ENCODE assay signal across 11 cellular contexts in genomic region chr5:90888511-90889324, GRCh38.
A peak's percentile ranks its signal among the peaks of the same experiment; 100 is the strongest.
DNase-seq lines count a peak whose midpoint lies in the region; ATAC-seq and TF ChIP-seq lines count a peak whose summit lies in the region.
"Had no signal": no experiment of that assay in that cellular context is flagged by ENCODE, and none has a peak within 500 bp of the region (broad histone marks: within the 10 kb centered on the region; RNA-seq: fewer than 3 reads in every experiment).

No MANE protein-coding gene starts in this region.

- no peaks in the 10 kb centered on the region for H3K27me3 ChIP-seq in fibroblast of lung (ENCODE audit: control insufficient read depth, insufficient read depth, low read length)

- no peaks in the 10 kb centered on the region for H3K9me3 ChIP-seq in fibroblast of lung (ENCODE audit: control insufficient read depth, insufficient read depth, low read depth, low read length)
- H3K9me3 ChIP-seq: HAP-1 had no signal

- no peak overlapping the region for H3K9ac ChIP-seq in fibroblast of lung (ENCODE audit: insufficient read depth, low read length)
- H3K9ac ChIP-seq: KMS-11 had no signal

- no peaks in the 10 kb centered on the region for H3K79me2 ChIP-seq in fibroblast of lung (ENCODE audit: control insufficient read depth, insufficient read depth, low read length)

- ATAC-seq in Right ventricle myocardium superior (ENCODE audit: poor library complexity) = no peak

- no peak overlapping the region for H2AFZ ChIP-seq in fibroblast of lung (ENCODE audit: low read length)

- no peak overlapping the region for H3K27ac ChIP-seq in fibroblast of lung (ENCODE audit: insufficient read depth, low read length)
- H3K27ac ChIP-seq: KMS-11 had no signal

- H4K20me1 ChIP-seq in fibroblast of lung (ENCODE audit: control insufficient read depth, extremely low read depth, insufficient read depth, low read length) = no peaks in the 10 kb centered on the region

- no peak overlapping the region for H3K4me2 ChIP-seq in fibroblast of lung (ENCODE audit: extremely low read depth, insufficient read depth, low read length)
- H3K4me2 ChIP-seq: KMS-11 had no signal

- intact Hi-C loops in Right ventricle myocardium superior (cut with DNase I) = no loop called here

- no peak for TF ChIP-seq CTCF in fibroblast of lung (conservative IDR thresholded peaks at IDR 0.05 in 1 of 2, IDR thresholded peaks at IDR 0.05 in 1 of 2; ENCODE audit: low read depth in 1 of 2, low read length in 2 of 2)

- H3K36me3 ChIP-seq in fibroblast of lung (ENCODE audit: control insufficient read depth, insufficient read depth, low read length) = no peaks in the 10 kb centered on the region
- H3K36me3 ChIP-seq: HAP-1 had no signal

- no peaks in the 10 kb centered on the region for H3K4me1 ChIP-seq in fibroblast of lung (ENCODE audit: control insufficient read depth, extremely low read depth, insufficient read depth, low read length)

- DNase-seq in HCEC 1CT = peak; percentile 48
- peak; percentile 13 for DNase-seq in OCI-M1 (lab: John Stamatoyannopoulos, UW)
- DNase-seq in fibroblast of lung (ENCODE audit: low read depth in 2 of 2) = peak; percentile 50 to 86
- peak; percentile 93 for DNase-seq in renal cortical epithelial cell (ENCODE audit: low read depth)
- DNase-seq in RKO (ENCODE audit: low spot score) = no peak
- no peak for DNase-seq in iPS-NIHi7 (ENCODE audit: extremely low spot score)
- DNase-seq in Right ventricle myocardium superior = no peak
- DNase-seq in NCI-H524 treated with DMSO at 0.1 percent for 48 hours (lab: John Stamatoyannopoulos, UW) = no peak
- DNase-seq: activated CD4-positive, alpha-beta memory T cell treated with anti-CD3 and anti-CD28 coated beads, Interleukin-2, amount 10 ng/mL, durations not matched to agents 7 days and 5 days had no signal

- no peak overlapping the region for H3K4me3 ChIP-seq in fibroblast of lung (replicated peaks in 1 of 4; ENCODE audit: control extremely low read depth in 1 of 4, insufficient read depth in 1 of 4, low read depth in 3 of 4, low read length in 4 of 4)
- H3K4me3 ChIP-seq: HAP-1 had no signal

Comparison
In these comparisons a context has a peak if more than half of its experiments do, and no peak if none do; other contexts are left out.
1. DNase-seq: peak in HCEC 1CT (single experiment), OCI-M1 (single experiment), fibroblast of lung (2 of 2) and renal cortical epithelial cell (single experiment); none in RKO (single experiment), iPS-NIHi7 (single experiment), Right ventricle myocardium superior (single experiment) and NCI-H524 treated with DMSO at 0.1 percent for 48 hours (single experiment).